In the genomic region with DNA sequence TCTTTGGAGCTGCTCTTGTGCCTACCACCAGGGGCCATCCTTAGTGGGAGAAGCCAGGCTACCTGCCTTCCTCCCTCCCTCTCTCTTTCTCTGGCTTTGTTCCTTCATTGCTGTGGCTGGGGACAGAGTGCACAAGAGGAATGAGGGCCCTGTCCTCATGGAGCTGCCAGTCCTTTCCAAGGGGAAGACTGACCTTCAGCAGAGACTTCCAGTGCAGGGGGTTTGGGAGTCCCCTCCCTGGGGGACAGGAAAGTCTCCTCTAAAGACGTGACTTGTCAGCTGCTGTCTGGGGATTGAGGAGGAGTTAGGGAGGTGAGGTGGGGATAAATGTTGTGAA, we compare ENCODE assay signal across 1 cellular context.
TF ChIP-seq lines count a peak whose summit lies in the region.

No MANE protein-coding gene starts in this region.

TF ChIP-seq in H1, 55 proteins besides CTCF, POLR2A, EP300 and RAD21 (continued from another document):
- TF ChIP-seq, protein P1, sequence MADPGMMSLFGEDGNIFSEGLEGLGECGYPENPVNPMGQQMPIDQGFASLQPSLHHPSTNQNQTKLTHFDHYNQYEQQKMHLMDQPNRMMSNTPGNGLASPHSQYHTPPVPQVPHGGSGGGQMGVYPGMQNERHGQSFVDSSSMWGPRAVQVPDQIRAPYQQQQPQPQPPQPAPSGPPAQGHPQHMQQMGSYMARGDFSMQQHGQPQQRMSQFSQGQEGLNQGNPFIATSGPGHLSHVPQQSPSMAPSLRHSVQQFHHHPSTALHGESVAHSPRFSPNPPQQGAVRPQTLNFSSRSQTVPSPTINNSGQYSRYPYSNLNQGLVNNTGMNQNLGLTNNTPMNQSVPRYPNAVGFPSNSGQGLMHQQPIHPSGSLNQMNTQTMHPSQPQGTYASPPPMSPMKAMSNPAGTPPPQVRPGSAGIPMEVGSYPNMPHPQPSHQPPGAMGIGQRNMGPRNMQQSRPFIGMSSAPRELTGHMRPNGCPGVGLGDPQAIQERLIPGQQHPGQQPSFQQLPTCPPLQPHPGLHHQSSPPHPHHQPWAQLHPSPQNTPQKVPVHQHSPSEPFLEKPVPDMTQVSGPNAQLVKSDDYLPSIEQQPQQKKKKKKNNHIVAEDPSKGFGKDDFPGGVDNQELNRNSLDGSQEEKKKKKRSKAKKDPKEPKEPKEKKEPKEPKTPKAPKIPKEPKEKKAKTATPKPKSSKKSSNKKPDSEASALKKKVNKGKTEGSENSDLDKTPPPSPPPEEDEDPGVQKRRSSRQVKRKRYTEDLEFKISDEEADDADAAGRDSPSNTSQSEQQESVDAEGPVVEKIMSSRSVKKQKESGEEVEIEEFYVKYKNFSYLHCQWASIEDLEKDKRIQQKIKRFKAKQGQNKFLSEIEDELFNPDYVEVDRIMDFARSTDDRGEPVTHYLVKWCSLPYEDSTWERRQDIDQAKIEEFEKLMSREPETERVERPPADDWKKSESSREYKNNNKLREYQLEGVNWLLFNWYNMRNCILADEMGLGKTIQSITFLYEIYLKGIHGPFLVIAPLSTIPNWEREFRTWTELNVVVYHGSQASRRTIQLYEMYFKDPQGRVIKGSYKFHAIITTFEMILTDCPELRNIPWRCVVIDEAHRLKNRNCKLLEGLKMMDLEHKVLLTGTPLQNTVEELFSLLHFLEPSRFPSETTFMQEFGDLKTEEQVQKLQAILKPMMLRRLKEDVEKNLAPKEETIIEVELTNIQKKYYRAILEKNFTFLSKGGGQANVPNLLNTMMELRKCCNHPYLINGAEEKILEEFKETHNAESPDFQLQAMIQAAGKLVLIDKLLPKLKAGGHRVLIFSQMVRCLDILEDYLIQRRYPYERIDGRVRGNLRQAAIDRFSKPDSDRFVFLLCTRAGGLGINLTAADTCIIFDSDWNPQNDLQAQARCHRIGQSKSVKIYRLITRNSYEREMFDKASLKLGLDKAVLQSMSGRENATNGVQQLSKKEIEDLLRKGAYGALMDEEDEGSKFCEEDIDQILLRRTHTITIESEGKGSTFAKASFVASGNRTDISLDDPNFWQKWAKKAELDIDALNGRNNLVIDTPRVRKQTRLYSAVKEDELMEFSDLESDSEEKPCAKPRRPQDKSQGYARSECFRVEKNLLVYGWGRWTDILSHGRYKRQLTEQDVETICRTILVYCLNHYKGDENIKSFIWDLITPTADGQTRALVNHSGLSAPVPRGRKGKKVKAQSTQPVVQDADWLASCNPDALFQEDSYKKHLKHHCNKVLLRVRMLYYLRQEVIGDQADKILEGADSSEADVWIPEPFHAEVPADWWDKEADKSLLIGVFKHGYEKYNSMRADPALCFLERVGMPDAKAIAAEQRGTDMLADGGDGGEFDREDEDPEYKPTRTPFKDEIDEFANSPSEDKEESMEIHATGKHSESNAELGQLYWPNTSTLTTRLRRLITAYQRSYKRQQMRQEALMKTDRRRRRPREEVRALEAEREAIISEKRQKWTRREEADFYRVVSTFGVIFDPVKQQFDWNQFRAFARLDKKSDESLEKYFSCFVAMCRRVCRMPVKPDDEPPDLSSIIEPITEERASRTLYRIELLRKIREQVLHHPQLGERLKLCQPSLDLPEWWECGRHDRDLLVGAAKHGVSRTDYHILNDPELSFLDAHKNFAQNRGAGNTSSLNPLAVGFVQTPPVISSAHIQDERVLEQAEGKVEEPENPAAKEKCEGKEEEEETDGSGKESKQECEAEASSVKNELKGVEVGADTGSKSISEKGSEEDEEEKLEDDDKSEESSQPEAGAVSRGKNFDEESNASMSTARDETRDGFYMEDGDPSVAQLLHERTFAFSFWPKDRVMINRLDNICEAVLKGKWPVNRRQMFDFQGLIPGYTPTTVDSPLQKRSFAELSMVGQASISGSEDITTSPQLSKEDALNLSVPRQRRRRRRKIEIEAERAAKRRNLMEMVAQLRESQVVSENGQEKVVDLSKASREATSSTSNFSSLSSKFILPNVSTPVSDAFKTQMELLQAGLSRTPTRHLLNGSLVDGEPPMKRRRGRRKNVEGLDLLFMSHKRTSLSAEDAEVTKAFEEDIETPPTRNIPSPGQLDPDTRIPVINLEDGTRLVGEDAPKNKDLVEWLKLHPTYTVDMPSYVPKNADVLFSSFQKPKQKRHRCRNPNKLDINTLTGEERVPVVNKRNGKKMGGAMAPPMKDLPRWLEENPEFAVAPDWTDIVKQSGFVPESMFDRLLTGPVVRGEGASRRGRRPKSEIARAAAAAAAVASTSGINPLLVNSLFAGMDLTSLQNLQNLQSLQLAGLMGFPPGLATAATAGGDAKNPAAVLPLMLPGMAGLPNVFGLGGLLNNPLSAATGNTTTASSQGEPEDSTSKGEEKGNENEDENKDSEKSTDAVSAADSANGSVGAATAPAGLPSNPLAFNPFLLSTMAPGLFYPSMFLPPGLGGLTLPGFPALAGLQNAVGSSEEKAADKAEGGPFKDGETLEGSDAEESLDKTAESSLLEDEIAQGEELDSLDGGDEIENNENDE (IDR thresholded peaks at IDR 0.05; ENCODE audit: insufficient replicate concordance, low read length) = no peak
